Comparison of ENCODE assay signal across 2 cellular contexts in the genomic region with DNA sequence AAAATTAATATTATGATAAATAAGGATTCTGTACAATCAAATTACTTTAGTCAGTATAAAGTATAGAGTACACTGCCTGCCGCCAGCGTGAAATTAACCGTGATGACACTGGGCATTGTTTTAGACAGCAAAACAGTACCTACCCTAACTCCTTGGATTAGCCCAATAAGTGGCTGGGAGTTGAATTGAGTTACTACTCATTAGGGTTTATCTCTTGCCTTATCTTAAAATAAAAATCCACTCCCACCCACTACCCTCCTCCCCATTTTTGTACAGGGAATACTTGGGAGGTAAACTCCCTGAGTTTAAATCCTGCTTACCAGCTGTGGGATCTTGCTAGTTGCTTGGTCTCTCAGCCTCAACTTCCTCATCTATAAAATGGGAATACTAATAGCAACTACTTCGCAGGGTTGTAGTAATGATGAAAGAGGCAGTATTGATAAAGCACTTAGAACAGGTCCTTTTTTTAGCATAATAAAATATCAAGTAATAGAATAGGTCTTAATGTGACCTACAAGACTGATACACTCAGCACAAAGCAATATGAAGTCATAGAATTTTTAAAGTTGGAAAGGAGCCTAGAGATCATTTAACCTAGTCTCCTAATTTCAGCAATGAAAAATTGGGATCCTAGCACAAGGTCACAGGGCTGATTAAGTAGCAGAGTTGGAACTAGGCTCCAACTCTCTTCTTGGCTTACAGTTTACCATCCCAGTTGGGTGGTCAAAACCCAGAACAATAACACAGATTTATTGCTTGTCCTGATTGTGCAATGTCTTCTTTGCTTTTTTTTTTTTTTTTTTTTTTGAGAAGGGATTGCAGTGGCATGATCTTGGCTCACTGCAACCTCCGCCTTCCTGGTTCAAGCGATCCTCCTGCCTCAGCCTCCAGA.
TF ChIP-seq lines count a peak whose summit lies in the region.

No MANE protein-coding gene starts in this region.

TF ChIP-seq in A549, 52 proteins besides CTCF, POLR2A, EP300 and RAD21:
- TF ChIP-seq, protein P1, sequence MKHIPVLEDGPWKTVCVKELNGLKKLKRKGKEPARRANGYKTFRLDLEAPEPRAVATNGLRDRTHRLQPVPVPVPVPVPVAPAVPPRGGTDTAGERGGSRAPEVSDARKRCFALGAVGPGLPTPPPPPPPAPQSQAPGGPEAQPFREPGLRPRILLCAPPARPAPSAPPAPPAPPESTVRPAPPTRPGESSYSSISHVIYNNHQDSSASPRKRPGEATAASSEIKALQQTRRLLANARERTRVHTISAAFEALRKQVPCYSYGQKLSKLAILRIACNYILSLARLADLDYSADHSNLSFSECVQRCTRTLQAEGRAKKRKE (CRISPR knock-in tag; IDR thresholded peaks at IDR 0.05; ENCODE audit: low read depth) = no peak
- 0 out of 2 replicates have a peak, but pooled peaks have one; percentile 25 for TF ChIP-seq KDM1A (IDR thresholded peaks at IDR 0.05; ENCODE audit: low read depth)

TF ChIP-seq in K562, 482 proteins besides CTCF, POLR2A, EP300 and RAD21:
- TF ChIP-seq, protein P2, sequence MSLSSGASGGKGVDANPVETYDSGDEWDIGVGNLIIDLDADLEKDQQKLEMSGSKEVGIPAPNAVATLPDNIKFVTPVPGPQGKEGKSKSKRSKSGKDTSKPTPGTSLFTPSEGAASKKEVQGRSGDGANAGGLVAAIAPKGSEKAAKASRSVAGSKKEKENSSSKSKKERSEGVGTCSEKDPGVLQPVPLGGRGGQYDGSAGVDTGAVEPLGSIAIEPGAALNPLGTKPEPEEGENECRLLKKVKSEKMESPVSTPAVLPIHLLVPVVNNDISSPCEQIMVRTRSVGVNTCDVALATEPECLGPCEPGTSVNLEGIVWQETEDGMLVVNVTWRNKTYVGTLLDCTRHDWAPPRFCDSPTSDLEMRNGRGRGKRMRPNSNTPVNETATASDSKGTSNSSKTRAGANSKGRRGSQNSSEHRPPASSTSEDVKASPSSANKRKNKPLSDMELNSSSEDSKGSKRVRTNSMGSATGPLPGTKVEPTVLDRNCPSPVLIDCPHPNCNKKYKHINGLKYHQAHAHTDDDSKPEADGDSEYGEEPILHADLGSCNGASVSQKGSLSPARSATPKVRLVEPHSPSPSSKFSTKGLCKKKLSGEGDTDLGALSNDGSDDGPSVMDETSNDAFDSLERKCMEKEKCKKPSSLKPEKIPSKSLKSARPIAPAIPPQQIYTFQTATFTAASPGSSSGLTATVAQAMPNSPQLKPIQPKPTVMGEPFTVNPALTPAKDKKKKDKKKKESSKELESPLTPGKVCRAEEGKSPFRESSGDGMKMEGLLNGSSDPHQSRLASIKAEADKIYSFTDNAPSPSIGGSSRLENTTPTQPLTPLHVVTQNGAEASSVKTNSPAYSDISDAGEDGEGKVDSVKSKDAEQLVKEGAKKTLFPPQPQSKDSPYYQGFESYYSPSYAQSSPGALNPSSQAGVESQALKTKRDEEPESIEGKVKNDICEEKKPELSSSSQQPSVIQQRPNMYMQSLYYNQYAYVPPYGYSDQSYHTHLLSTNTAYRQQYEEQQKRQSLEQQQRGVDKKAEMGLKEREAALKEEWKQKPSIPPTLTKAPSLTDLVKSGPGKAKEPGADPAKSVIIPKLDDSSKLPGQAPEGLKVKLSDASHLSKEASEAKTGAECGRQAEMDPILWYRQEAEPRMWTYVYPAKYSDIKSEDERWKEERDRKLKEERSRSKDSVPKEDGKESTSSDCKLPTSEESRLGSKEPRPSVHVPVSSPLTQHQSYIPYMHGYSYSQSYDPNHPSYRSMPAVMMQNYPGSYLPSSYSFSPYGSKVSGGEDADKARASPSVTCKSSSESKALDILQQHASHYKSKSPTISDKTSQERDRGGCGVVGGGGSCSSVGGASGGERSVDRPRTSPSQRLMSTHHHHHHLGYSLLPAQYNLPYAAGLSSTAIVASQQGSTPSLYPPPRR (CRISPR knock-in tag; IDR thresholded peaks at IDR 0.05; ENCODE audit: borderline replicate concordance) = no peak
- TF ChIP-seq ZZZ3 (IDR thresholded peaks at IDR 0.05) (no peak), CHD2 (IDR thresholded peaks at IDR 0.05; ENCODE audit: low read depth, low read length) (no peak), CSDE1 (IDR thresholded peaks at IDR 0.05) (no peak), TARDBP (IDR thresholded peaks at IDR 0.05) (no peak), MYBL2 (IDR thresholded peaks at IDR 0.05; ENCODE audit: low read depth) (no peak), MYBL2 (CRISPR knock-in tag; IDR thresholded peaks at IDR 0.05; ENCODE audit: borderline replicate concordance) (no peak), NCOA2 (IDR thresholded peaks at IDR 0.05; ENCODE audit: partially characterized antibody in 2 of 2) (no peak), ZNF707 (CRISPR knock-in tag; conservative IDR thresholded peaks at IDR 0.05) (no peak), CEBPB (tag; IDR thresholded peaks at IDR 0.05) (peak; percentile 88), NFXL1 (CRISPR knock-in tag; IDR thresholded peaks at IDR 0.05) (no peak), ZNF174 (CRISPR knock-in tag; IDR thresholded peaks at IDR 0.05) (no peak), ZNF41 (CRISPR knock-in tag; conservative IDR thresholded peaks at IDR 0.05) (no peak), HDGF (IDR thresholded peaks at IDR 0.05) (no peak), ZNF347 (CRISPR knock-in tag; IDR thresholded peaks at IDR 0.05; ENCODE audit: low read depth) (no peak), DIDO1 (tag; IDR thresholded peaks at IDR 0.05; ENCODE audit: low read depth) (no peak), RBM25 (IDR thresholded peaks at IDR 0.05; ENCODE audit: low read depth, low read length, severe bottlenecking) (peak; percentile 79), ZNF212 (CRISPR knock-in tag; IDR thresholded peaks at IDR 0.05) (no peak), CCAR2 (IDR thresholded peaks at IDR 0.05; ENCODE audit: low read depth, low read length) (no peak), CEBPG (CRISPR knock-in tag; IDR thresholded peaks at IDR 0.05) (0 out of 2 replicates have a peak, but pooled peaks have one; percentile 20), CEBPG (tag; conservative IDR thresholded peaks at IDR 0.05 in 1 of 2, IDR thresholded peaks at IDR 0.05 in 1 of 2) (peak; percentile 76 to 77), SUPT5H (IDR thresholded peaks at IDR 0.05) (no peak), LEF1 (IDR thresholded peaks at IDR 0.05) (no peak), ZNF354B (CRISPR knock-in tag; IDR thresholded peaks at IDR 0.05) (no peak), ADNP (tag; IDR thresholded peaks at IDR 0.05) (peak; percentile 69; the same call in 1 of the 2 replicates), KDM1A (IDR thresholded peaks at IDR 0.05) (0 out of 4 replicates have a peak, but pooled peaks of 1 of the 2 experiments have one; percentile 21), JUND (IDR thresholded peaks at IDR 0.05; ENCODE audit: borderline replicate concordance, low read depth, low read length) (no peak), JUND (tag; IDR thresholded peaks at IDR 0.05; ENCODE audit: borderline replicate concordance, low read depth, low read length) (no peak), CBX2 (IDR thresholded peaks at IDR 0.05; ENCODE audit: insufficient read depth, low read length, poor library complexity, severe bottlenecking) (no peak), HDAC1 (IDR thresholded peaks at IDR 0.05) (no peak)
- TF ChIP-seq, protein P3, sequence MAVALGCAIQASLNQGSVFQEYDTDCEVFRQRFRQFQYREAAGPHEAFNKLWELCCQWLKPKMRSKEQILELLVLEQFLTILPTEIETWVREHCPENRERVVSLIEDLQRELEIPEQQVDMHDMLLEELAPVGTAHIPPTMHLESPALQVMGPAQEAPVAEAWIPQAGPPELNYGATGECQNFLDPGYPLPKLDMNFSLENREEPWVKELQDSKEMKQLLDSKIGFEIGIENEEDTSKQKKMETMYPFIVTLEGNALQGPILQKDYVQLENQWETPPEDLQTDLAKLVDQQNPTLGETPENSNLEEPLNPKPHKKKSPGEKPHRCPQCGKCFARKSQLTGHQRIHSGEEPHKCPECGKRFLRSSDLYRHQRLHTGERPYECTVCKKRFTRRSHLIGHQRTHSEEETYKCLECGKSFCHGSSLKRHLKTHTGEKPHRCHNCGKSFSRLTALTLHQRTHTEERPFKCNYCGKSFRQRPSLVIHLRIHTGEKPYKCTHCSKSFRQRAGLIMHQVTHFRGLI (CRISPR knock-in tag; IDR thresholded peaks at IDR 0.05) = no peak
- TF ChIP-seq, protein P4, sequence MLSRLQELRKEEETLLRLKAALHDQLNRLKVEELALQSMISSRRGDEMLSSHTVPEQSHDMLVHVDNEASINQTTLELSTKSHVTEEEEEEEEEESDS (CRISPR knock-in tag; IDR thresholded peaks at IDR 0.05) = no peak
- TF ChIP-seq, protein P5, sequence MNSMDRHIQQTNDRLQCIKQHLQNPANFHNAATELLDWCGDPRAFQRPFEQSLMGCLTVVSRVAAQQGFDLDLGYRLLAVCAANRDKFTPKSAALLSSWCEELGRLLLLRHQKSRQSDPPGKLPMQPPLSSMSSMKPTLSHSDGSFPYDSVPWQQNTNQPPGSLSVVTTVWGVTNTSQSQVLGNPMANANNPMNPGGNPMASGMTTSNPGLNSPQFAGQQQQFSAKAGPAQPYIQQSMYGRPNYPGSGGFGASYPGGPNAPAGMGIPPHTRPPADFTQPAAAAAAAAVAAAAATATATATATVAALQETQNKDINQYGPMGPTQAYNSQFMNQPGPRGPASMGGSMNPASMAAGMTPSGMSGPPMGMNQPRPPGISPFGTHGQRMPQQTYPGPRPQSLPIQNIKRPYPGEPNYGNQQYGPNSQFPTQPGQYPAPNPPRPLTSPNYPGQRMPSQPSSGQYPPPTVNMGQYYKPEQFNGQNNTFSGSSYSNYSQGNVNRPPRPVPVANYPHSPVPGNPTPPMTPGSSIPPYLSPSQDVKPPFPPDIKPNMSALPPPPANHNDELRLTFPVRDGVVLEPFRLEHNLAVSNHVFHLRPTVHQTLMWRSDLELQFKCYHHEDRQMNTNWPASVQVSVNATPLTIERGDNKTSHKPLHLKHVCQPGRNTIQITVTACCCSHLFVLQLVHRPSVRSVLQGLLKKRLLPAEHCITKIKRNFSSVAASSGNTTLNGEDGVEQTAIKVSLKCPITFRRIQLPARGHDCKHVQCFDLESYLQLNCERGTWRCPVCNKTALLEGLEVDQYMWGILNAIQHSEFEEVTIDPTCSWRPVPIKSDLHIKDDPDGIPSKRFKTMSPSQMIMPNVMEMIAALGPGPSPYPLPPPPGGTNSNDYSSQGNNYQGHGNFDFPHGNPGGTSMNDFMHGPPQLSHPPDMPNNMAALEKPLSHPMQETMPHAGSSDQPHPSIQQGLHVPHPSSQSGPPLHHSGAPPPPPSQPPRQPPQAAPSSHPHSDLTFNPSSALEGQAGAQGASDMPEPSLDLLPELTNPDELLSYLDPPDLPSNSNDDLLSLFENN (IDR thresholded peaks at IDR 0.05; ENCODE audit: low read depth in 2 of 2, low read length in 2 of 2) = no peak
- TF ChIP-seq, protein P6, sequence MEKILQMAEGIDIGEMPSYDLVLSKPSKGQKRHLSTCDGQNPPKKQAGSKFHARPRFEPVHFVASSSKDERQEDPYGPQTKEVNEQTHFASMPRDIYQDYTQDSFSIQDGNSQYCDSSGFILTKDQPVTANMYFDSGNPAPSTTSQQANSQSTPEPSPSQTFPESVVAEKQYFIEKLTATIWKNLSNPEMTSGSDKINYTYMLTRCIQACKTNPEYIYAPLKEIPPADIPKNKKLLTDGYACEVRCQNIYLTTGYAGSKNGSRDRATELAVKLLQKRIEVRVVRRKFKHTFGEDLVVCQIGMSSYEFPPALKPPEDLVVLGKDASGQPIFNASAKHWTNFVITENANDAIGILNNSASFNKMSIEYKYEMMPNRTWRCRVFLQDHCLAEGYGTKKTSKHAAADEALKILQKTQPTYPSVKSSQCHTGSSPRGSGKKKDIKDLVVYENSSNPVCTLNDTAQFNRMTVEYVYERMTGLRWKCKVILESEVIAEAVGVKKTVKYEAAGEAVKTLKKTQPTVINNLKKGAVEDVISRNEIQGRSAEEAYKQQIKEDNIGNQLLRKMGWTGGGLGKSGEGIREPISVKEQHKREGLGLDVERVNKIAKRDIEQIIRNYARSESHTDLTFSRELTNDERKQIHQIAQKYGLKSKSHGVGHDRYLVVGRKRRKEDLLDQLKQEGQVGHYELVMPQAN (IDR thresholded peaks at IDR 0.05; ENCODE audit: borderline replicate concordance) = no peak
TF ChIP-seq in K562: peak in this region for 5.
